ENCODE assay signal across 10 cellular contexts in the genomic region with DNA sequence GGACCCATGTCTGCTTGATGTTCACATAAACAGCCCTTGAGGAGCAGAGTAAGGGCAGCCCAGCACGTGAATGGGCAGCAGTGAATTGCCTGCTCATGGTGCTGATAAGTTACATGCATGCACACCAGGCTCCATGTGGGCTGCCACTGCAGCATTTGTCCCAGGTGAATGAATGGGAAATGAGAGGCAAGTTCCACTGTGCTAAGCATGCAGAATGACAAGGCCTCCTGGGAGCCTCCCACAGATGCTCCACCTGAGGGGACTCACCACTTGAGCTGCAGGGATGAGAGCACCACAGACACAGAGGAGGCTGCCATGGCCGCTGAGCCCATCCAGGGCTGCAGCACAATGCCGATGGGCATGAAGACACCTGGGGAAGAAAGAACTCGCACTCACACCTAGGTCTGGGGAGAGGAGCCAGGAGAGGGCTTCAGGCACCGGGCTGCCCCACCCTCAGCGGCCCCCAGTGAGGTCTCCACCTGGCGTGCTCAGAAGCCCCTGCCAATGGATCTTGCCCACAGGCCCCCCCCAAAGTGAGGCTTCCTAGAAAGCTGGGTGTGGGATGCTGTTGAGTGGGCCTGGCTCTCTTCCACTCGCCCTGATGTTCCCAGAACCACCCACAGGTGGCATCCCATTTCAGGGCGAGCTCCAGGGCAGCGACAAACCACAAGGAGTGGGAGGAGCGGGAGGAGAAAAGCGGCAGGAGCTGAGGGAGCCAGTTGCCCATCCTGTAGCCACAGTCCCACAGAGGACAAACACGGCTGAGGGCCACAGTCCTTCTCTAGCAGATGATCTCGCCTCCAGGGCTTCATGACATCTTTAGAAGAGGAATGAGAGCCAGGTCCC.
DNase-seq lines count a peak whose midpoint lies in the region; ATAC-seq and TF ChIP-seq lines count a peak whose summit lies in the region.
"Had no signal": no experiment of that assay in that cellular context is flagged by ENCODE, and none has a peak within 500 bp of the region (broad histone marks: within the 10 kb centered on the region; RNA-seq: fewer than 3 reads in every experiment).

No MANE protein-coding gene starts in this region.

- TF ChIP-seq POLR2A in transverse colon (IDR thresholded peaks at IDR 0.05), result no peak

- no peak for TF ChIP-seq EP300 in transverse colon (IDR thresholded peaks at IDR 0.05; ENCODE audit: low read depth)

- H3K27me3 Mint-ChIP-seq in activated CD4-positive, alpha-beta T cell treated with anti-CD3 and anti-CD28 coated beads, Interleukin-2, amount 10 ng/mL, durations not matched to agents 7 days and 5 days, result no peaks in the 10 kb centered on the region
- H3K27me3 Mint-ChIP-seq in activated CD4-positive, alpha-beta T cell treated with anti-CD3 and anti-CD28 coated beads for 36 hours, result no peaks in the 10 kb centered on the region
- no peaks in the 10 kb centered on the region for H3K27me3 Mint-ChIP-seq in activated naive CD8-positive, alpha-beta T cell treated with anti-CD3 and anti-CD28 coated beads, Interleukin-2, amount 50 U/mL, for 24 hours

- H3K27ac ChIP-seq in RWPE2 (ENCODE audit: poor library complexity, severe bottlenecking) (no peak overlapping the region), heart right ventricle (no peak overlapping the region), transverse colon (no peak overlapping the region)
- H3K27ac ChIP-seq: neutrophil had no signal

- no peak overlapping the region for H3K4me3 ChIP-seq in RWPE2 (ENCODE audit: severe bottlenecking)
- H3K4me3 ChIP-seq in heart right ventricle, result no peak overlapping the region
- H3K4me3 ChIP-seq in transverse colon, result no peak overlapping the region

- H3K36me3 ChIP-seq in RWPE2 (ENCODE audit: low read depth), result no peaks in the 10 kb centered on the region
- H3K36me3 ChIP-seq in heart right ventricle, result peaks cover 0 to 87% (median 5%) of the 10 kb centered on the region in 9 donors
- H3K36me3 ChIP-seq in transverse colon, result peaks cover 0 to 10% (median 0%) of the 10 kb centered on the region in 4 donors
- H3K36me3 ChIP-seq: neutrophil had no signal

- in situ Hi-C loops in transverse colon (cut with MboI; ENCODE audit: low pct_ligation_motif_present in 1 of 4, low pct_unique_long_range_greater_than_20kb in 1 of 4, low sequenced_read_pairs in 3 of 4), result no loop called here

- WGBS in heart right ventricle, 2 donors, result 80 to 83% methylated on average over 14 of the region's 14 CpGs
- WGBS in transverse colon (ENCODE audit: low coverage in 1 of 2), 2 donors, result 50 to 63% methylated on average over 3 to 11 of the region's 14 CpGs

- H3K4me3 Mint-ChIP-seq in activated CD4-positive, alpha-beta T cell treated with anti-CD3 and anti-CD28 coated beads, Interleukin-2, amount 10 ng/mL, durations not matched to agents 7 days and 5 days, result no peak overlapping the region
- H3K4me3 Mint-ChIP-seq in activated CD4-positive, alpha-beta T cell treated with anti-CD3 and anti-CD28 coated beads for 36 hours, result no peak overlapping the region
- no peak overlapping the region for H3K4me3 Mint-ChIP-seq in activated naive CD8-positive, alpha-beta T cell treated with anti-CD3 and anti-CD28 coated beads, Interleukin-2, amount 50 U/mL, for 24 hours
- H3K4me3 Mint-ChIP-seq: CD8-positive, alpha-beta memory T cell had no signal

- no peaks in the 10 kb centered on the region for H3K9me3 Mint-ChIP-seq in activated CD4-positive, alpha-beta T cell treated with anti-CD3 and anti-CD28 coated beads, Interleukin-2, amount 10 ng/mL, durations not matched to agents 7 days and 5 days
- H3K9me3 Mint-ChIP-seq in activated CD4-positive, alpha-beta T cell treated with anti-CD3 and anti-CD28 coated beads for 36 hours (ENCODE audit: low read depth), result no peaks in the 10 kb centered on the region
- no peaks in the 10 kb centered on the region for H3K9me3 Mint-ChIP-seq in activated naive CD8-positive, alpha-beta T cell treated with anti-CD3 and anti-CD28 coated beads, Interleukin-2, amount 50 U/mL, for 24 hours
- H3K9me3 Mint-ChIP-seq: CD8-positive, alpha-beta memory T cell had no signal

- H3K36me3 Mint-ChIP-seq in activated CD4-positive, alpha-beta T cell treated with anti-CD3 and anti-CD28 coated beads, Interleukin-2, amount 10 ng/mL, durations not matched to agents 7 days and 5 days (ENCODE audit: low read depth), result no peaks in the 10 kb centered on the region
- H3K36me3 Mint-ChIP-seq in activated CD4-positive, alpha-beta T cell treated with anti-CD3 and anti-CD28 coated beads for 36 hours (ENCODE audit: low read depth), result no peaks in the 10 kb centered on the region
- no peaks in the 10 kb centered on the region for H3K36me3 Mint-ChIP-seq in activated naive CD8-positive, alpha-beta T cell treated with anti-CD3 and anti-CD28 coated beads, Interleukin-2, amount 50 U/mL, for 24 hours (ENCODE audit: low read depth)
- H3K36me3 Mint-ChIP-seq: CD8-positive, alpha-beta memory T cell had no signal

- CTCF ChIA-PET in activated CD4-positive, alpha-beta T cell treated with anti-CD3 and anti-CD28 coated beads, Interleukin-2, amount 10 ng/mL, durations not matched to agents 7 days and 5 days (lab: Charles Lee), result interaction anchor here (1.0 to 1.3 kb wide), 3 partner anchors 9 to 137 kb away, joined by 3 to 4 read pairs (median 4); no protein-coding TSS in a partner anchor
- CTCF ChIA-PET in activated CD4-positive, alpha-beta T cell treated with anti-CD3 and anti-CD28 coated beads for 36 hours (lab: Charles Lee), result interaction anchor here (0.7 to 1.0 kb wide), 3 partner anchors 9 to 1247 kb away, joined by 3 read pairs; no protein-coding TSS in a partner anchor

- no peak for DNase-seq in activated CD4-positive, alpha-beta T cell treated with anti-CD3 and anti-CD28 coated beads, Interleukin-2, amount 10 ng/mL, durations not matched to agents 7 days and 5 days
- DNase-seq in activated CD4-positive, alpha-beta T cell treated with anti-CD3 and anti-CD28 coated beads for 36 hours, result no peak
- DNase-seq in RWPE2 (ENCODE audit: low spot score) (no peak), heart right ventricle (no peak), transverse colon (peak; percentile 54), SHP77 (lab: John Stamatoyannopoulos, UW) (no peak)
- DNase-seq in activated naive CD8-positive, alpha-beta T cell treated with anti-CD3 and anti-CD28 coated beads, Interleukin-2, amount 50 U/mL, for 24 hours, result no peak
- DNase-seq: CD8-positive, alpha-beta memory T cell had no signal

- peak overlapping the region; percentile 11 for H3K27ac Mint-ChIP-seq in activated CD4-positive, alpha-beta T cell treated with anti-CD3 and anti-CD28 coated beads, Interleukin-2, amount 10 ng/mL, durations not matched to agents 7 days and 5 days
- no peak overlapping the region for H3K27ac Mint-ChIP-seq in activated CD4-positive, alpha-beta T cell treated with anti-CD3 and anti-CD28 coated beads for 36 hours
- no peak overlapping the region for H3K27ac Mint-ChIP-seq in activated naive CD8-positive, alpha-beta T cell treated with anti-CD3 and anti-CD28 coated beads, Interleukin-2, amount 50 U/mL, for 24 hours

- intact Hi-C loops in activated CD4-positive, alpha-beta T cell treated with anti-CD3 and anti-CD28 coated beads for 36 hours (cut with DNase I, micrococcal nuclease), result no loop called here
- intact Hi-C loops in heart right ventricle (cut with DNase I) (no loop called here), transverse colon (cut with DNase I; ENCODE audit: low total_unique reads) (no loop called here)

- TF ChIP-seq CTCF in RWPE2 (IDR thresholded peaks at IDR 0.05; ENCODE audit: poor library complexity, severe bottlenecking) (no peak), heart right ventricle (IDR thresholded peaks at IDR 0.05) (peak in 8 of 9 donors; percentile 7 to 50 (median 40)), transverse colon (IDR thresholded peaks at IDR 0.05) (peak; percentile 36 to 77 (median 60))

- ATAC-seq in activated CD4-positive, alpha-beta T cell treated with anti-CD3 and anti-CD28 coated beads for 36 hours, result no peak
- peak; percentile 44; the same call in 1 of the 3 replicates for ATAC-seq in RWPE2 (ENCODE audit: low read depth)
- peak in 6 of 8 donors; percentile 27 to 57 (median 45) for ATAC-seq in heart right ventricle
- ATAC-seq in activated naive CD8-positive, alpha-beta T cell treated with anti-CD3 and anti-CD28 coated beads, Interleukin-2, amount 50 U/mL, for 24 hours, result no peak
- ATAC-seq in GM18858 (IDR thresholded peaks at IDR 0.05; ENCODE audit: unreplicated experiment), result no peak

- H3K4me1 ChIP-seq in RWPE2 (ENCODE audit: insufficient read depth, poor library complexity, severe bottlenecking) (no peaks in the 10 kb centered on the region), heart right ventricle (no peaks in the 10 kb centered on the region), transverse colon (no peaks in the 10 kb centered on the region)

- POLR2A ChIA-PET in activated CD4-positive, alpha-beta T cell treated with anti-CD3 and anti-CD28 coated beads, Interleukin-2, amount 10 ng/mL, durations not matched to agents 7 days and 5 days (lab: Charles Lee), result no interaction called here
- POLR2A ChIA-PET in activated CD4-positive, alpha-beta T cell treated with anti-CD3 and anti-CD28 coated beads for 36 hours (lab: Charles Lee), result no interaction called here

- peaks cover 11% of the 10 kb centered on the region for H3K4me1 Mint-ChIP-seq in activated CD4-positive, alpha-beta T cell treated with anti-CD3 and anti-CD28 coated beads, Interleukin-2, amount 10 ng/mL, durations not matched to agents 7 days and 5 days
- H3K4me1 Mint-ChIP-seq in activated CD4-positive, alpha-beta T cell treated with anti-CD3 and anti-CD28 coated beads for 36 hours, result no peaks in the 10 kb centered on the region
- peaks cover under 1% of the 10 kb centered on the region for H3K4me1 Mint-ChIP-seq in activated naive CD8-positive, alpha-beta T cell treated with anti-CD3 and anti-CD28 coated beads, Interleukin-2, amount 50 U/mL, for 24 hours

- H3K9me3 ChIP-seq in RWPE2 (ENCODE audit: severe bottlenecking) (no peaks in the 10 kb centered on the region), heart right ventricle (no peaks in the 10 kb centered on the region), transverse colon (no peaks in the 10 kb centered on the region)
- H3K9me3 ChIP-seq: neutrophil had no signal

- H3K27me3 ChIP-seq in RWPE2 (ENCODE audit: insufficient read depth, poor library complexity, severe bottlenecking) (no peaks in the 10 kb centered on the region), heart right ventricle (no peaks in the 10 kb centered on the region), transverse colon (no peaks in the 10 kb centered on the region)
- H3K27me3 ChIP-seq: neutrophil had no signal

Comparison
In these comparisons a context has a peak if more than half of its experiments do, and no peak if none do; other contexts are left out.
1. ATAC-seq: peak in RWPE2 (single experiment) and heart right ventricle (6 of 8); none in activated CD4-positive, alpha-beta T cell treated with anti-CD3 and anti-CD28 coated beads for 36 hours (single experiment), activated naive CD8-positive, alpha-beta T cell treated with anti-CD3 and anti-CD28 coated beads, Interleukin-2, amount 50 U/mL, for 24 hours (single experiment) and GM18858 (single experiment).